Comparison of ENCODE assay signal across 8 cellular contexts in genomic region chr11:62792193-62792575, GRCh38. TPM values are rescaled to one million over a fixed set of nuclear protein-coding genes. Genes with fewer than 3 reads are reported as not detected.
DNase-seq lines count a peak whose midpoint lies in the region; ATAC-seq and TF ChIP-seq lines count a peak whose summit lies in the region.

No MANE protein-coding gene starts in this region.

- H3K9me3 ChIP-seq in naive thymus-derived CD4-positive, alpha-beta T cell (ENCODE audit: control insufficient read depth in 2 of 3, low read length in 3 of 3) = no peaks in the 10 kb centered on the region

- peak overlapping the region; percentile 12 for H3K4me3 ChIP-seq in NB4 (ENCODE audit: low read depth, low read length)
- peak overlapping the region; percentile 90 for H3K4me3 ChIP-seq in naive thymus-derived CD4-positive, alpha-beta T cell (ENCODE audit: low read length)

- peaks cover 81% of the 10 kb centered on the region for H3K36me3 Mint-ChIP-seq in Calu3 (ENCODE audit: insufficient read depth, unreplicated experiment)
- H3K36me3 Mint-ChIP-seq in naive thymus-derived CD4-positive, alpha-beta T cell = peaks cover 4 to 43% (median 17%) of the 10 kb centered on the region in 5 donors

- peak; percentile 2 for ATAC-seq in naive thymus-derived CD4-positive, alpha-beta T cell
- no peak for ATAC-seq in HG02642 (IDR thresholded peaks at IDR 0.05; ENCODE audit: poor library complexity, unreplicated experiment)

- peak overlapping the region; percentile 90 for H3K27ac ChIP-seq in naive thymus-derived CD4-positive, alpha-beta T cell (ENCODE audit: low read depth, low read length)

- POLR2A ChIA-PET in naive thymus-derived CD4-positive, alpha-beta T cell (lab: Charles Lee) = interaction anchor here (0.7 to 14.1 kb wide), 11 partner anchors 10 to 118 kb away, joined by 3 to 224 read pairs (median 14); partner anchors contain the start of genes NXF1, POLR2G, STX5 and TAF6L

- no TSS peak for BruUV-seq in Calu3 (replicated peaks; lab: Mats Ljungman, UMichigan)

- no peaks in the 10 kb centered on the region for H3K27me3 Mint-ChIP-seq in Calu3 (ENCODE audit: unreplicated experiment)
- no peaks in the 10 kb centered on the region for H3K27me3 Mint-ChIP-seq in naive thymus-derived CD4-positive, alpha-beta T cell

- CTCF ChIA-PET in Calu3 (lab: Charles Lee) = no interaction called here
- CTCF ChIA-PET in naive thymus-derived CD4-positive, alpha-beta T cell (lab: Charles Lee) = interaction anchor here (0.6 kb wide), 1 partner anchor 19 kb away, joined by 3 read pairs; no protein-coding TSS in a partner anchor

- H3K4me1 Mint-ChIP-seq in Calu3 (ENCODE audit: low read depth, unreplicated experiment) = peaks cover 24% of the 10 kb centered on the region
- peaks cover 23 to 59% (median 47%) of the 10 kb centered on the region in 7 donors for H3K4me1 Mint-ChIP-seq in naive thymus-derived CD4-positive, alpha-beta T cell

- H3K27ac Mint-ChIP-seq in Calu3 (ENCODE audit: unreplicated experiment) = peak overlapping the region; percentile 68
- H3K27ac Mint-ChIP-seq in naive thymus-derived CD4-positive, alpha-beta T cell = peak overlapping the region; percentile 88 to 99 (median 95)

- TF ChIP-seq POLR2A in NB4 (IDR thresholded peaks at IDR 0.05; ENCODE audit: extremely low read depth, insufficient read length) = no peak

- no peak for DNase-seq in Calu3
- DNase-seq in NB4 (ENCODE audit: low read depth) = peak; percentile 43
- peak; percentile 54 for DNase-seq in ecto neural progenitor cell (ENCODE audit: low spot score)
- DNase-seq in naive thymus-derived CD4-positive, alpha-beta T cell = peak in 1 of 9 donors; percentile 30
- DNase-seq in EL = no peak
- no peak for DNase-seq in GM03348 (ENCODE audit: low spot score)
- DNase-seq in NCI-H510A (lab: John Stamatoyannopoulos, UW) = no peak

- no peaks in the 10 kb centered on the region for H3K9me3 Mint-ChIP-seq in Calu3 (ENCODE audit: low read depth, unreplicated experiment)
- no peaks in the 10 kb centered on the region for H3K9me3 Mint-ChIP-seq in naive thymus-derived CD4-positive, alpha-beta T cell

- H3K4me3 Mint-ChIP-seq in Calu3 (ENCODE audit: low read depth, unreplicated experiment) = peak overlapping the region; percentile 96
- peak overlapping the region; percentile 87 to 96 (median 91) for H3K4me3 Mint-ChIP-seq in naive thymus-derived CD4-positive, alpha-beta T cell

- TF ChIP-seq CTCF in Calu3 (IDR thresholded peaks at IDR 0.05; ENCODE audit: unreplicated experiment) (no peak), NB4 (IDR thresholded peaks at IDR 0.05; ENCODE audit: low read depth, low read length) (no peak)

- H3K4me1 ChIP-seq in naive thymus-derived CD4-positive, alpha-beta T cell (ENCODE audit: control insufficient read depth in 2 of 2, insufficient read depth in 2 of 2, low read length in 2 of 2) = peaks cover 31 to 37% of the 10 kb centered on the region in 2 donors

- H3K36me3 ChIP-seq in naive thymus-derived CD4-positive, alpha-beta T cell (ENCODE audit: control insufficient read depth in 2 of 3, insufficient read depth in 3 of 3, low read length in 3 of 3) = peaks cover 22 to 66% (median 32%) of the 10 kb centered on the region in 3 experiments

- no peaks in the 10 kb centered on the region for H3K27me3 ChIP-seq in naive thymus-derived CD4-positive, alpha-beta T cell (ENCODE audit: control insufficient read depth in 2 of 2, insufficient read depth in 2 of 2, low read length in 2 of 2)

- intact Hi-C loops in Calu3 (cut with micrococcal nuclease; ENCODE audit: unreplicated experiment) = no loop called here
- intact Hi-C loops in naive thymus-derived CD4-positive, alpha-beta T cell (cut with micrococcal nuclease) = loop anchor here (1.0 kb wide), 6 partner anchors 13 to 89 kb away; partner anchors contain the start of genes NXF1 (in 2 of the 2), STX5 (in 1 of the 2) and TEX54 (in 1 of the 2)

RNA-seq across cellular contexts. Expression of gene TMEM223, which starts 0.4 kb away (rescaled TPM):
- 19.4 and 20.5 TPM in 2 replicates for total RNA-seq in Calu3 (2022)
- 10 to 100 TPM in 3 of 5 experiments, 1 to 10 TPM in 2; 6.3 to 24.5 (median 21.0) TPM for total RNA-seq in naive thymus-derived CD4-positive, alpha-beta T cell
- 10 to 100 TPM; 58.5 to 60.4 TPM for polyA plus RNA-seq in naive thymus-derived CD4-positive, alpha-beta T cell

RNA-seq across cellular contexts. Expression of gene TMEM179B, which starts 5.0 kb away (rescaled TPM):
- 65.6 and 72.3 TPM in 2 replicates for total RNA-seq in Calu3 (2022)
- total RNA-seq in naive thymus-derived CD4-positive, alpha-beta T cell = 10 to 100 TPM; 23.2 to 72.3 (median 50.9) TPM
- 100 to 1,000 TPM; 103 to 113 TPM for polyA plus RNA-seq in naive thymus-derived CD4-positive, alpha-beta T cell

RNA-seq across cellular contexts. Expression of gene NXF1, which starts 13.1 kb away (rescaled TPM):
- total RNA-seq in Calu3 (2022) = 48.0 and 51.6 TPM in 2 replicates
- total RNA-seq in naive thymus-derived CD4-positive, alpha-beta T cell = 100 to 1,000 TPM in 4 of 5 experiments, 10 to 100 TPM in 1; 92.1 to 421 (median 195) TPM
- 100 to 1,000 TPM in 1 of 2 donors, 10 to 100 TPM in 1; 66.9 to 106 TPM for polyA plus RNA-seq in naive thymus-derived CD4-positive, alpha-beta T cell

RNA-seq across cellular contexts. Expression of gene TAF6L, which starts 21.0 kb away (rescaled TPM):
- 26.0 and 28.9 TPM in 2 replicates for total RNA-seq in Calu3 (2022)
- 10 to 100 TPM; 13.1 to 34.9 (median 24.1) TPM for total RNA-seq in naive thymus-derived CD4-positive, alpha-beta T cell
- 10 to 100 TPM in 1 of 2 donors, 1 to 10 TPM in 1; 8.4 to 13.9 TPM for polyA plus RNA-seq in naive thymus-derived CD4-positive, alpha-beta T cell

RNA-seq across cellular contexts. Expression of gene POLR2G, which starts 30.8 kb away (rescaled TPM):
- total RNA-seq in Calu3 (2022) = 83.4 and 86.9 TPM in 2 replicates
- 100 to 1,000 TPM in 1 of 5 experiments, 10 to 100 TPM in 4; 62.7 to 109 (median 77.8) TPM for total RNA-seq in naive thymus-derived CD4-positive, alpha-beta T cell
- 100 to 1,000 TPM; 225 to 245 TPM for polyA plus RNA-seq in naive thymus-derived CD4-positive, alpha-beta T cell

Comparison
In these comparisons a context has a peak if more than half of its experiments do, and no peak if none do; other contexts are left out.
1. DNase-seq: peak in NB4 (single experiment) and ecto neural progenitor cell (single experiment); none in Calu3 (single experiment), EL (single experiment), GM03348 (single experiment) and NCI-H510A (single experiment).